In the genomic region with DNA sequence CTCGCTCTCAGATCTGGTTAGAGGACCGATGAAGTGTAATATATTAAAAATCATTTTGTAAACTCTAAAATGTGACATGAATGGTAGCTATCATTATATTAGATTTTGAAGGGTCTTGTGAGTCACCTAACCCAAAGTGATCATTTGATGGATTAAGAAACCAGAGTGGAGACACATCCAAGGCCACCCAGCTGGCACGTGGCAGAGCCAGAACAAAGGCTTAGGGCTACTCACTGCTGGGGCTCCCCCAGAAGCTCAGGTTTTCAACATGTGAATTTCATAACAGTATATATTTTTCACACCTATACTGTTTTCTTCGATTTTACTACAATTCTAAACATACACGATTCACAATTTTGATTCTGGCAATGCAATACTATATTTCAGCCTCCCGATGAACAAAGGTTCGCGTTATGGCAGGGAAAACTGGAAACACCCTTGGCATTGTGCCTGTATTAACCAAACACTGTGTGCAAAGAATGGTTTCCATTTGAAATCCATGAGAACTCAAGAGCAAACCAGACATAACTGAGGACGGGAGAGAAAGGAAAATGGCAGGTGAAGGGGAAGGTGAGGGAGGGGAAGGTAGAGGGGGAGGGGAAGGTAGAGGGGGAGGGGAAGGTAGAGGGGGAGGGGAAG, we compare ENCODE assay signal across 23 cellular contexts.
DNase-seq lines count a peak whose midpoint lies in the region; ATAC-seq and TF ChIP-seq lines count a peak whose summit lies in the region.
"Had no signal": no experiment of that assay in that cellular context is flagged by ENCODE, and none has a peak within 500 bp of the region (broad histone marks: within the 10 kb centered on the region; RNA-seq: fewer than 3 reads in every experiment).

No MANE protein-coding gene starts in this region.

- peak; percentile 19 for DNase-seq in activated CD8-positive, alpha-beta memory T cell treated with anti-CD3 and anti-CD28 coated beads for 24 hours
- DNase-seq in activated CD8-positive, alpha-beta memory T cell treated with anti-CD3 and anti-CD28 coated beads, Interleukin-2, amount 50 U/mL, for 4 hours = no peak
- DNase-seq in activated CD8-positive, alpha-beta memory T cell treated with anti-CD3 and anti-CD28 coated beads, Interleukin-2, amount 50 U/mL, for 48 hours = peak; percentile 17
- peak; percentile 18 for DNase-seq in left lobe of liver (ENCODE audit: low spot score)
- DNase-seq in vagina (ENCODE audit: extremely low spot score in 2 of 2) = peak; percentile 3 to 31
- no peak for DNase-seq in NCI-H446 treated with DMSO at 0.1 percent for 48 hours (lab: John Stamatoyannopoulos, UW)
- DNase-seq: 8988T; AML-193; C1 segment of cervical spinal cord; DND-41; NCI-H1105; NCI-H146; NCI-H2029; NCI-H2227 treated with DMSO at 0.1 percent for 48 hours; NCI-H510A treated with DMSO at 0.1 percent for 48 hours; NCI-H748 treated with DMSO at 0.1 percent for 48 hours; NK-92 treated with Interleukin-12 subunit alpha and Interleukin-12 subunit beta, amount 100 ng/mL, for 24 hours; SHP77 treated with DMSO at 0.1 percent for 48 hours had no signal

- H3K27ac ChIP-seq in vagina = no peak overlapping the region
- H3K27ac ChIP-seq: RWPE1, SK-N-MC had no signal

- no peaks in the 10 kb centered on the region for H3K36me3 ChIP-seq in vagina
- H3K36me3 ChIP-seq: HAP-1 had no signal

- no peak for TF ChIP-seq CTCF in vagina (IDR thresholded peaks at IDR 0.05)

- H3K4me3 ChIP-seq in vagina = no peak overlapping the region
- H3K4me3 ChIP-seq: GM12878, HAP-1, SK-N-MC had no signal

- H3K4me1 ChIP-seq in vagina = peaks cover 5% of the 10 kb centered on the region
- H3K4me1 ChIP-seq: HAP-1 had no signal

- ATAC-seq in left lobe of liver = no peak
- ATAC-seq in GM21381 (IDR thresholded peaks at IDR 0.05; ENCODE audit: unreplicated experiment) = no peak
- ATAC-seq: GM12878 had no signal

- no peaks in the 10 kb centered on the region for H3K27me3 ChIP-seq in vagina

- TF ChIP-seq POLR2A in vagina (IDR thresholded peaks at IDR 0.05) = no peak

- intact Hi-C loops in vagina (cut with DNase I) = no loop called here

- no peaks in the 10 kb centered on the region for H3K9me3 ChIP-seq in vagina
- H3K9me3 ChIP-seq: HAP-1 had no signal

Comparison
In these comparisons a context has a peak if more than half of its experiments do, and no peak if none do; other contexts are left out.
1. DNase-seq: peak in activated CD8-positive, alpha-beta memory T cell treated with anti-CD3 and anti-CD28 coated beads for 24 hours (single experiment), activated CD8-positive, alpha-beta memory T cell treated with anti-CD3 and anti-CD28 coated beads, Interleukin-2, amount 50 U/mL, for 48 hours (single experiment), left lobe of liver (single experiment) and vagina (2 of 2); none in activated CD8-positive, alpha-beta memory T cell treated with anti-CD3 and anti-CD28 coated beads, Interleukin-2, amount 50 U/mL, for 4 hours (single experiment) and NCI-H446 treated with DMSO at 0.1 percent for 48 hours (single experiment).